Comparison of ENCODE assay signal across 8 cellular contexts in the genomic region with DNA sequence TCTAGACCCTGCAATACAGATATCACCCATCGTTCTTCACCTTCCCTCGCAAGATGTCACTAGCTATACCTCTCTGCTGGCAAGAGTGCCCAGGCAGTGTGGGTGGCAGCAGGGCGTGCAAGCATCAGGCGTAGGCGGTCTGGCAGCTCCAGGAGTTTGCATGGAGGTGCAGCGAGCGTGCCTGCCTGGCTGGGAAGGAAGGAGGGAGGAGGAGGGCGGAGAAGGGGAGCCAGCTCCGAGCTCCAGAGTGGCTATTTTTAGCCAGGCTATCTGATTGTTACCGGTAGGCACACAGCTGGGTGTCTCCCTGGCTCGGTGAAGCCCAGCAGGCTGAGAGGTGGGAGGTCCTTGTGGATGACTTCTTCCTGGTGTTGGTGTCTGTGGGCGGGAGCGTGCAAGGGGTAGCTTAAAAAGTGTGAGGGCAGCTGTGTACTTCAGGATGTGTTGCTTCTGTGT. TPM values are rescaled to one million over a fixed set of nuclear protein-coding genes. Genes with fewer than 3 reads are reported as not detected.
DNase-seq lines count a peak whose midpoint lies in the region; ATAC-seq and TF ChIP-seq lines count a peak whose summit lies in the region.

No MANE protein-coding gene starts in this region.

- no peak overlapping the region for H2BK20ac ChIP-seq in IMR-90 (ENCODE audit: low read depth, low read length)

- no peak overlapping the region for H3K18ac ChIP-seq in IMR-90 (ENCODE audit: low read depth, low read length)

- ATAC-seq in IMR-90 (ENCODE audit: low read depth) = peak; percentile 88
- ATAC-seq in SK-N-SH treated with all-trans-retinoic acid at 6 μM for 48 hours = peak; percentile 96
- peak; percentile 71 for ATAC-seq in left lobe of liver
- ATAC-seq in GM18861 (IDR thresholded peaks at IDR 0.05; ENCODE audit: unreplicated experiment) = no peak

- no peaks in the 10 kb centered on the region for H3K27me3 Mint-ChIP-seq in stimulated activated naive CD8-positive, alpha-beta T cell treated with anti-CD3 and anti-CD28 coated beads, Interleukin-15, Interleukin-2, amounts not matched to agents 100 ng/mL and 50 ng/mL, for 24 hours

- peak overlapping the region; percentile 32; the same call in 1 of the 2 replicates for H2AK5ac ChIP-seq in IMR-90 (ENCODE audit: low read depth, low read length)

- peak overlapping the region in 1 of 2 experiments; percentile 16; a peak in 1 of 4 replicates for H4K8ac ChIP-seq in IMR-90 (ENCODE audit: low read depth in 2 of 2, low read length in 2 of 2)

- H3K4me3 ChIP-seq in BE2C (ENCODE audit: low read depth, low read length) (peak overlapping the region; percentile 46), IMR-90 (ENCODE audit: insufficient read depth, low read depth, low read length) (peak overlapping the region; percentile 16; the same call in 1 of the 2 replicates)

- intact Hi-C loops in IMR-90 (cut with micrococcal nuclease) = no loop called here

- H4K91ac ChIP-seq in IMR-90 (ENCODE audit: insufficient read depth, low read depth, low read length) = no peak overlapping the region

- CTCF ChIA-PET in IMR-90 (lab: Yijun Ruan, JAX) = interaction anchor here (0.7 kb wide), 1 partner anchor 33 kb away, joined by 3 read pairs; no protein-coding TSS in a partner anchor

- H3K27me3 ChIP-seq in BE2C = no peaks in the 10 kb centered on the region
- H3K27me3 ChIP-seq in IMR-90 (ENCODE audit: control insufficient read depth, insufficient read depth, low read length) = no peaks in the 10 kb centered on the region

- H3K9ac ChIP-seq in IMR-90 (ENCODE audit: low read depth, low read length) = no peak overlapping the region

- H3K4me3 Mint-ChIP-seq in stimulated activated naive CD8-positive, alpha-beta T cell treated with anti-CD3 and anti-CD28 coated beads, Interleukin-15, Interleukin-2, amounts not matched to agents 100 ng/mL and 50 ng/mL, for 24 hours = peak overlapping the region; percentile 53

- 28% methylated on average over 5 of the region's 13 CpGs; no CpG with 5 or more reads in 1 of the 2 experiments for WGBS in IMR-90 (ENCODE audit: extremely low coverage in 2 of 2, insufficient read length in 1 of 2), 2 experiments

- H3K23ac ChIP-seq in IMR-90 (ENCODE audit: low read depth, low read length) = peak overlapping the region; percentile 22; the same call in 1 of the 2 replicates

- dilution Hi-C loops in IMR-90 (cut with HindIII; ENCODE audit: low sequenced_read_pairs, unreplicated experiment) = no loop called here

- H2AFZ ChIP-seq in IMR-90 (replicated peaks; ENCODE audit: low read length, poor library complexity) = peak overlapping the region; percentile 68

- H3K56ac ChIP-seq in IMR-90 (ENCODE audit: extremely low read depth, insufficient read depth, low read length) = no peak overlapping the region

- H3K4me2 ChIP-seq in IMR-90 (ENCODE audit: low read depth, low read length) = peak overlapping the region; percentile 86

- peaks cover 6% of the 10 kb centered on the region for H3K36me3 ChIP-seq in BE2C
- H3K36me3 ChIP-seq in IMR-90 (ENCODE audit: control insufficient read depth, insufficient read depth, low read length) = peaks cover 18% of the 10 kb centered on the region

- in situ Hi-C loops in IMR-90 (cut with MboI; ENCODE audit: low sequenced_read_pairs) = loop anchor here (25.0 kb wide), 1 partner anchor 401 kb away; no protein-coding TSS in a partner anchor

- H3K9me1 ChIP-seq in IMR-90 (ENCODE audit: insufficient read depth, low read length) = peaks cover 37% of the 10 kb centered on the region

- H2BK5ac ChIP-seq in IMR-90 (ENCODE audit: low read depth, low read length, poor library complexity, severe bottlenecking) = no peak overlapping the region

- no peak overlapping the region for H4K5ac ChIP-seq in IMR-90 (ENCODE audit: low read depth, low read length)

- peak overlapping the region; percentile 2 for H3K27ac Mint-ChIP-seq in stimulated activated naive CD8-positive, alpha-beta T cell treated with anti-CD3 and anti-CD28 coated beads, Interleukin-15, Interleukin-2, amounts not matched to agents 100 ng/mL and 50 ng/mL, for 24 hours

- H2BK120ac ChIP-seq in IMR-90 (ENCODE audit: low read depth, low read length) = no peak overlapping the region

- H3K14ac ChIP-seq in IMR-90 (replicated peaks; ENCODE audit: low read depth, low read length) = peak overlapping the region; percentile 43

- peak overlapping the region; percentile 26 for H3K4ac ChIP-seq in IMR-90 (ENCODE audit: low read depth, low read length)

- BruUV-seq in IMR-90 (replicated peaks; lab: Mats Ljungman, UMichigan) = no TSS peak

- peaks cover 31% of the 10 kb centered on the region for H3K36me3 Mint-ChIP-seq in stimulated activated naive CD8-positive, alpha-beta T cell treated with anti-CD3 and anti-CD28 coated beads, Interleukin-15, Interleukin-2, amounts not matched to agents 100 ng/mL and 50 ng/mL, for 24 hours (ENCODE audit: low read depth)

- no peaks in the 10 kb centered on the region for H3K9me3 Mint-ChIP-seq in stimulated activated naive CD8-positive, alpha-beta T cell treated with anti-CD3 and anti-CD28 coated beads, Interleukin-15, Interleukin-2, amounts not matched to agents 100 ng/mL and 50 ng/mL, for 24 hours

- no peak for TF ChIP-seq CTCF in BE2C (IDR thresholded peaks at IDR 0.05; ENCODE audit: low read depth, low read length)
- TF ChIP-seq CTCF in IMR-90 (conservative IDR thresholded peaks at IDR 0.05; ENCODE audit: low read depth, low read length) = no peak

- H3K27ac ChIP-seq in IMR-90 (ENCODE audit: insufficient read depth, low read length) = no peak overlapping the region

- no peak for TF ChIP-seq RAD21 in IMR-90 (IDR thresholded peaks at IDR 0.05; ENCODE audit: low read length)

- TF ChIP-seq POLR2A in IMR-90 (IDR thresholded peaks at IDR 0.05; ENCODE audit: low read depth, low read length) = no peak

- peaks cover 51% of the 10 kb centered on the region for H4K20me1 ChIP-seq in IMR-90 (ENCODE audit: insufficient read depth, low read length)

- H3K4me1 Mint-ChIP-seq in stimulated activated naive CD8-positive, alpha-beta T cell treated with anti-CD3 and anti-CD28 coated beads, Interleukin-15, Interleukin-2, amounts not matched to agents 100 ng/mL and 50 ng/mL, for 24 hours (ENCODE audit: low read depth) = peaks cover 60% of the 10 kb centered on the region

- H3K79me1 ChIP-seq in IMR-90 (ENCODE audit: low read depth in 1 of 2, low read length in 2 of 2) = peaks cover 39 to 70% of the 10 kb centered on the region in 2 experiments

- POLR2A ChIA-PET in IMR-90 (lab: Charles Lee; ENCODE audit: unreplicated experiment) = no interaction called here

- H3K4me1 ChIP-seq in BE2C (peaks cover 11% of the 10 kb centered on the region), IMR-90 (ENCODE audit: control insufficient read depth, insufficient read depth, low read length) (peaks cover 20% of the 10 kb centered on the region)

- H3K9me3 ChIP-seq in BE2C (no peaks in the 10 kb centered on the region), IMR-90 (ENCODE audit: control insufficient read depth, insufficient read depth, low read length) (no peaks in the 10 kb centered on the region)

- H2BK15ac ChIP-seq in IMR-90 (ENCODE audit: low read depth, low read length) = no peak overlapping the region

- H2AK9ac ChIP-seq in IMR-90 (replicated peaks; ENCODE audit: low read depth, low read length, poor library complexity) = peak overlapping the region; percentile 6

- DNase-seq in BE2C = peak; percentile 69
- peak; percentile 72 for DNase-seq in IMR-90
- DNase-seq in dedifferentiated amniotic fluid mesenchymal stem cell (ENCODE audit: extremely low spot score) = peak; percentile 40
- DNase-seq in left lobe of liver (ENCODE audit: low spot score) = no peak
- no peak for DNase-seq in effector CD8-positive, alpha-beta T cell (lab: John Stamatoyannopoulos, UW)

TF ChIP-seq in IMR-90, 13 proteins besides CTCF, POLR2A, EP300 and RAD21 (continues in another document):
- no peak for TF ChIP-seq BHLHE40 (IDR thresholded peaks at IDR 0.05; ENCODE audit: low read depth, low read length)
- no peak for TF ChIP-seq NFE2L2 (IDR thresholded peaks at IDR 0.05; ENCODE audit: low read depth, low read length)
- TF ChIP-seq, protein P1, sequence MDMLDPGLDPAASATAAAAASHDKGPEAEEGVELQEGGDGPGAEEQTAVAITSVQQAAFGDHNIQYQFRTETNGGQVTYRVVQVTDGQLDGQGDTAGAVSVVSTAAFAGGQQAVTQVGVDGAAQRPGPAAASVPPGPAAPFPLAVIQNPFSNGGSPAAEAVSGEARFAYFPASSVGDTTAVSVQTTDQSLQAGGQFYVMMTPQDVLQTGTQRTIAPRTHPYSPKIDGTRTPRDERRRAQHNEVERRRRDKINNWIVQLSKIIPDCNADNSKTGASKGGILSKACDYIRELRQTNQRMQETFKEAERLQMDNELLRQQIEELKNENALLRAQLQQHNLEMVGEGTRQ (IDR thresholded peaks at IDR 0.05; ENCODE audit: low read depth, low read length) = no peak

TF ChIP-seq in SK-N-SH treated with all-trans-retinoic acid at 6 μM for 48 hours, 23 proteins besides CTCF, POLR2A, EP300 and RAD21 (continues in another document):
- TF ChIP-seq GLIS3 (CRISPR knock-in tag; IDR thresholded peaks at IDR 0.05) = no peak

RNA-seq across cellular contexts. Expression of a gene that starts 6.2 kb away (rescaled TPM):
- polyA plus RNA-seq in BE2C (2012; ENCODE audit: insufficient read depth, insufficient read length, low read depth) = 7.6 TPM
- total RNA-seq in IMR-90 (2012; rRNA removed) (3.0 and 3.9 TPM in 2 replicates), left lobe of liver (5.2 TPM)
- 8.4 and 8.5 TPM in 2 replicates for polyA plus RNA-seq in IMR-90 (2012; rRNA removed)
- 2.5 and 5.1 TPM in 2 replicates for polyA plus RNA-seq in IMR-90 (2012; cell fraction: cytosol; rRNA removed)
- polyA plus RNA-seq in IMR-90 (2012; cell fraction: nucleus; rRNA removed; ENCODE audit: low replicate concordance) = 12.8 and 13.4 TPM in 2 replicates

RNA-seq across cellular contexts. Expression of a gene that starts 27.5 kb away (rescaled TPM):
- polyA plus RNA-seq in BE2C (2012; ENCODE audit: insufficient read depth, insufficient read length, low read depth) = not detected
- total RNA-seq in IMR-90 (2012; rRNA removed) (0.28 and 0.36 TPM in 2 replicates), left lobe of liver (2.3 TPM)
- 0.31 and 0.42 TPM in 2 replicates for polyA plus RNA-seq in IMR-90 (2012; rRNA removed)
- 0.29 and 0.34 TPM in 2 replicates for polyA plus RNA-seq in IMR-90 (2012; cell fraction: cytosol; rRNA removed)
- polyA plus RNA-seq in IMR-90 (2012; cell fraction: nucleus; rRNA removed; ENCODE audit: low replicate concordance) = 0.07 and 0.08 TPM in 2 replicates

RNA-seq across cellular contexts. Expression of a gene that starts 43.4 kb away (rescaled TPM):
- 101 TPM for polyA plus RNA-seq in BE2C (2012; ENCODE audit: insufficient read depth, insufficient read length, low read depth)
- 37.3 and 44.2 TPM in 2 replicates for total RNA-seq in IMR-90 (2012; rRNA removed)
- polyA plus RNA-seq in IMR-90 (2012; rRNA removed) = 32.2 and 35.6 TPM in 2 replicates
- 14.7 and 15.9 TPM in 2 replicates for polyA plus RNA-seq in IMR-90 (2012; cell fraction: cytosol; rRNA removed)
- polyA plus RNA-seq in IMR-90 (2012; cell fraction: nucleus; rRNA removed; ENCODE audit: low replicate concordance) = 15.0 and 44.7 TPM in 2 replicates
- 14.2 TPM for total RNA-seq in left lobe of liver

Comparison
In these comparisons a context has a peak if more than half of its experiments do, and no peak if none do; other contexts are left out.
1. DNase-seq: peak in BE2C (single experiment), IMR-90 (single experiment) and dedifferentiated amniotic fluid mesenchymal stem cell (single experiment); none in left lobe of liver (single experiment) and effector CD8-positive, alpha-beta T cell (single experiment).